In the genomic region with DNA sequence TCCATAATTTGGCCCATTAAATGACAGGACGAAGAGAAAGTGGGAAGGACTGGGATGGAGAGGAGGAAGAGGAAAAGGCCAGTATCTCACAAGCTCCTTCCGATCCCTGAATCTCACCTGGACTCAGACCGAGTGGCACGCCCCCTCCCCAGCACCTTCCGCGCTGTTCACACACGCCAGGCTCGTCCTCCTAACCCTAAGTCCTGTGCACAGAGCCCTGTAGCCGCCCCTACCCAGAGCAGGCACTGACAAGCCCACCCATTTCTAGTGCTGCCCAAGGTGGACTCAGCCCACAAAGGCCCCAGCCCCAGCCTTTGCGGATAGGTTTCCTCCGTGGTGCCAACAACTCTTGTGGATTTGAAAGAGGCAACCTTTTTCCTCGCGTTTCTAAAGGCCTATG, we compare ENCODE assay signal across 8 cellular contexts. TPM values are rescaled to one million over a fixed set of nuclear protein-coding genes. Genes with fewer than 3 reads are reported as not detected.
DNase-seq lines count a peak whose midpoint lies in the region; ATAC-seq and TF ChIP-seq lines count a peak whose summit lies in the region.

No MANE protein-coding gene starts in this region.

- no peaks in the 10 kb centered on the region for H3K36me3 ChIP-seq in esophagus (ENCODE audit: control insufficient read depth in 2 of 2, insufficient read depth in 2 of 2, low read length in 1 of 2)

- intact Hi-C loops in CD14-positive monocyte (cut with micrococcal nuclease), result loop anchor here in 1 of 2 donors (5.0 kb wide), 1 partner anchor 37 kb away; no protein-coding TSS in a partner anchor

- no peaks in the 10 kb centered on the region for H3K9me3 ChIP-seq in esophagus (ENCODE audit: control insufficient read depth in 2 of 2, insufficient read depth in 1 of 2, low read depth in 1 of 2, low read length in 1 of 2)

- H3K27ac Mint-ChIP-seq in CD14-positive monocyte (no peak overlapping the region), T-cell (peak overlapping the region; percentile 39 to 55), nephron (peak overlapping the region; percentile 80 to 91 (median 83))

- TF ChIP-seq CTCF in CD14-positive monocyte (IDR thresholded peaks at IDR 0.05), result no peak
- TF ChIP-seq CTCF in nephron (IDR thresholded peaks at IDR 0.05; ENCODE audit: unreplicated experiment in 3 of 3), result no peak

- 56 to 60% methylated on average over 13 of the region's 13 CpGs for WGBS in esophagus, 2 donors

- H3K27ac ChIP-seq in esophagus (ENCODE audit: low read depth in 2 of 2, low read length in 1 of 2), result peak overlapping the region; percentile 45 to 56

- H3K4me3 Mint-ChIP-seq in CD14-positive monocyte, result peak overlapping the region; percentile 87 to 94
- peak overlapping the region; percentile 58 to 88 (median 66) for H3K4me3 Mint-ChIP-seq in T-cell
- peak overlapping the region; percentile 87 to 92 (median 89) for H3K4me3 Mint-ChIP-seq in nephron

- H3K27me3 ChIP-seq in esophagus (ENCODE audit: control insufficient read depth in 1 of 2, insufficient read depth in 2 of 2, low read length in 2 of 2), result no peaks in the 10 kb centered on the region

- DNase-seq in CD14-positive monocyte (ENCODE audit: low spot score) (no peak), T-cell (no peak)
- no peak for DNase-seq in stimulated activated CD4-positive, alpha-beta T cell treated with anti-CD3 and anti-CD28 coated beads, Interleukin-1b, Interleukin-23, amount 100 ng/mL, for 48 hours
- DNase-seq in activated CD4-positive, CD25-positive, alpha-beta regulatory T cell (lab: John Stamatoyannopoulos, UW), result no peak

- peak overlapping the region; percentile 53 to 62 for H3K4me3 ChIP-seq in esophagus (ENCODE audit: low read depth in 1 of 2, low read length in 2 of 2)

- POLR2A ChIA-PET in T-cell (lab: Charles Lee), result interaction anchor here in 1 of 2 donors (0.5 kb wide), 1 partner anchor 27 kb away, joined by 3 read pairs; no protein-coding TSS in a partner anchor

- CTCF ChIA-PET in T-cell (lab: Charles Lee), result interaction anchor here in 1 of 2 donors (1.2 kb wide), 1 partner anchor 9 kb away, joined by 9 read pairs; the partner anchor contains the start of gene HS3ST3B1

- H3K4me1 Mint-ChIP-seq in CD14-positive monocyte (peaks cover 39% of the 10 kb centered on the region), T-cell (peaks cover 60 to 77% (median 74%) of the 10 kb centered on the region in 3 donors), nephron (peaks cover 30% of the 10 kb centered on the region)

- H3K9me3 Mint-ChIP-seq in CD14-positive monocyte, result peaks cover 0 to 4% (median 0%) of the 10 kb centered on the region in 7 donors
- no peaks in the 10 kb centered on the region for H3K9me3 Mint-ChIP-seq in T-cell
- no peaks in the 10 kb centered on the region for H3K9me3 Mint-ChIP-seq in nephron

- H3K4me1 ChIP-seq in esophagus (ENCODE audit: control insufficient read depth in 2 of 2, insufficient read depth in 2 of 2, low read length in 1 of 2), result peaks cover 3 to 6% of the 10 kb centered on the region in 2 donors

- H3K36me3 Mint-ChIP-seq in CD14-positive monocyte (peaks cover 6 to 8% of the 10 kb centered on the region in 2 donors), T-cell (peaks cover 25% of the 10 kb centered on the region), nephron (ENCODE audit: low read depth) (peaks cover 21% of the 10 kb centered on the region)

- peaks cover 8 to 29% (median 9%) of the 10 kb centered on the region in 3 donors for H3K27me3 Mint-ChIP-seq in CD14-positive monocyte (ENCODE audit: low read depth in 3 of 3)
- H3K27me3 Mint-ChIP-seq in T-cell, result no peaks in the 10 kb centered on the region
- H3K27me3 Mint-ChIP-seq in nephron (ENCODE audit: low read depth), result peaks cover 64% of the 10 kb centered on the region

- ATAC-seq in T-cell (replicated peaks in 1 of 4) (no peak), HG03571 (IDR thresholded peaks at IDR 0.05; ENCODE audit: unreplicated experiment) (no peak), GM21515 (IDR thresholded peaks at IDR 0.05; ENCODE audit: unreplicated experiment) (no peak)

RNA-seq across cellular contexts. Expression of gene HS3ST3B1, which starts 9.2 kb away (rescaled TPM):
- under 1 TPM; 0.09 to 0.73 TPM for polyA plus RNA-seq in CD14-positive monocyte
- total RNA-seq in T-cell, result 10 to 100 TPM; 12.9 to 35.1 (median 25.1) TPM
- polyA plus RNA-seq in esophagus, result 1 to 10 TPM; 1.4 to 1.7 TPM

Comparison
In these comparisons a context has a peak if more than half of its experiments do, and no peak if none do; other contexts are left out.
1. H3K27ac Mint-ChIP-seq: peak in T-cell (2 of 2) and nephron (3 of 3); none in CD14-positive monocyte (0 of 7).
2. Peak in every context shown above with its lines, with median percentiles within 50 percentile points of each other: H3K4me3 Mint-ChIP-seq.